21 cellular contexts compared by ENCODE assay signal in genomic region chr3:39268554-39268910, GRCh38. TPM values are rescaled to one million over a fixed set of nuclear protein-coding genes. Genes with fewer than 3 reads are reported as not detected.
DNase-seq lines count a peak whose midpoint lies in the region; ATAC-seq, FAIRE-seq and TF ChIP-seq lines count a peak whose summit lies in the region.
"Had no signal": no experiment of that assay in that cellular context is flagged by ENCODE, and none has a peak within 500 bp of the region (broad histone marks: within the 10 kb centered on the region; RNA-seq: fewer than 3 reads in every experiment).

No MANE protein-coding gene starts in this region.

- DNase-seq in activated CD8-positive, alpha-beta memory T cell treated with anti-CD3 and anti-CD28 coated beads for 24 hours: peak; percentile 53
- no peak for DNase-seq in activated CD8-positive, alpha-beta memory T cell treated with anti-CD3 and anti-CD28 coated beads, Interleukin-2, amount 50 U/mL, for 48 hours
- no peak for DNase-seq in bronchial epithelial cell (ENCODE audit: low read depth)
- DNase-seq in retina: peak; percentile 16
- no peak for DNase-seq in NCI-H446 treated with DMSO at 0.1 percent for 48 hours (lab: John Stamatoyannopoulos, UW)
- DNase-seq in substantia nigra (lab: John Stamatoyannopoulos, UW): no peak
- DNase-seq: cerebellar nuclear complex, heart left ventricle, left cardiac atrium, NCI-H1092, NCI-H1930, NCI-H2227 treated with DMSO at 0.1 percent for 48 hours, small intestine, uterus had no signal

- H3K27ac ChIP-seq in HEK293 (ENCODE audit: extremely low read depth, low read depth, low read length) (no peak overlapping the region), substantia nigra (ENCODE audit: low read depth, low read length, poor library complexity, severe bottlenecking) (no peak overlapping the region)
- H3K27ac ChIP-seq: uterus had no signal

- peak; percentile 28 for FAIRE-seq in bronchial epithelial cell (lab: Jason Lieb, UNC)
- FAIRE-seq: astrocyte, small intestine had no signal

- no peak for ATAC-seq in GM18517 (IDR thresholded peaks at IDR 0.05; ENCODE audit: unreplicated experiment)
- ATAC-seq: HCT116, left cardiac atrium had no signal

- TF ChIP-seq CTCF in HEK293 (tag by site-specific recombination; IDR thresholded peaks at IDR 0.05) (no peak), bronchial epithelial cell (IDR thresholded peaks at IDR 0.05; ENCODE audit: insufficient read depth, low read length, severe bottlenecking) (no peak)

- CTCF ChIA-PET in HEK293 (lab: Yijun Ruan, JAX): interaction anchor here (0.5 to 2.3 kb wide), 4 partner anchors 13 to 1489 kb away, joined by 3 to 10 read pairs (median 4); no protein-coding TSS in a partner anchor

- H3K4me3 ChIP-seq in HEK293 (ENCODE audit: low read depth, low read length) (no peak overlapping the region), bronchial epithelial cell (ENCODE audit: low read depth, low read length) (no peak overlapping the region)
- H3K4me3 ChIP-seq: heart left ventricle, uterus had no signal

- no peaks in the 10 kb centered on the region for H3K36me3 ChIP-seq in HEK293 (ENCODE audit: control insufficient read depth in 2 of 2, insufficient read depth in 1 of 2, low read length in 2 of 2)
- H3K36me3 ChIP-seq in bronchial epithelial cell (ENCODE audit: control insufficient read depth, insufficient read depth, low read length): no peaks in the 10 kb centered on the region
- H3K36me3 ChIP-seq: heart left ventricle, uterus had no signal

- no peaks in the 10 kb centered on the region for H3K9me3 ChIP-seq in HEK293 (ENCODE audit: control insufficient read depth, insufficient read depth, low read depth, low read length)
- H3K9me3 ChIP-seq: heart left ventricle, uterus had no signal

- POLR2A ChIA-PET in HEK293 (lab: Yijun Ruan, JAX): no interaction called here

- H3K4me1 ChIP-seq in HEK293 (ENCODE audit: control insufficient read depth, insufficient read depth, low read length): no peaks in the 10 kb centered on the region
- H3K4me1 ChIP-seq: uterus had no signal

- peaks cover 14% of the 10 kb centered on the region for H3K27me3 ChIP-seq in bronchial epithelial cell (ENCODE audit: control insufficient read depth, insufficient read depth, low read length)
- H3K27me3 ChIP-seq: heart left ventricle, uterus had no signal

TF ChIP-seq in HEK293, 187 proteins besides CTCF, POLR2A, EP300 and RAD21:
- no peak for TF ChIP-seq ZBTB44 (tag by site-specific recombination; IDR thresholded peaks at IDR 0.05)
- TF ChIP-seq ZNF366 (tag by site-specific recombination; conservative IDR thresholded peaks at IDR 0.05): no peak
- TF ChIP-seq PRDM4 (tag by site-specific recombination; IDR thresholded peaks at IDR 0.05): peak; percentile 48; the same call in 1 of the 2 replicates

RNA-seq across cellular contexts. Expression of gene CX3CR1, which starts 11.3 kb away (rescaled TPM):
- not detected in 2 replicates for total RNA-seq in bronchial epithelial cell
- total RNA-seq: A673, epithelial cell of proximal tubule, SK-MEL-5 had no signal

Comparison
In these comparisons a context has a peak if more than half of its experiments do, and no peak if none do; other contexts are left out.
1. DNase-seq: peak in activated CD8-positive, alpha-beta memory T cell treated with anti-CD3 and anti-CD28 coated beads for 24 hours (single experiment) and retina (single experiment); none in activated CD8-positive, alpha-beta memory T cell treated with anti-CD3 and anti-CD28 coated beads, Interleukin-2, amount 50 U/mL, for 48 hours (single experiment), bronchial epithelial cell (single experiment), NCI-H446 treated with DMSO at 0.1 percent for 48 hours (single experiment) and substantia nigra (0 of 49).